Comparison of ENCODE assay signal across 8 cellular contexts in genomic region chr10:3785849-3786290, GRCh38. TPM values are rescaled to one million over a fixed set of nuclear protein-coding genes. Genes with fewer than 3 reads are reported as not detected.
DNase-seq lines count a peak whose midpoint lies in the region; ATAC-seq, FAIRE-seq and TF ChIP-seq lines count a peak whose summit lies in the region.

No MANE protein-coding gene starts in this region.

- peak overlapping the region; percentile 54 for H4K5ac ChIP-seq in H1 (ENCODE audit: insufficient read length, low read depth, low read length)

- H3K23me2 ChIP-seq in H1 (ENCODE audit: low read depth, low read length), result peaks cover 16% of the 10 kb centered on the region

- H2BK5ac ChIP-seq in H1 (ENCODE audit: low read depth, low read length), result peak overlapping the region; percentile 91

- peak overlapping the region; percentile 85 for H3K56ac ChIP-seq in H1 (replicated peaks; ENCODE audit: insufficient read length, low read depth, low read length)

- TF ChIP-seq EP300 in H1 (IDR thresholded peaks at IDR 0.05; ENCODE audit: borderline replicate concordance in 1 of 2, low read depth in 2 of 2, low read length in 2 of 2) (no peak), upper lobe of left lung (IDR thresholded peaks at IDR 0.05) (peak in 2 of 4 donors; percentile 4 to 46)

- no peak overlapping the region for H2BK20ac ChIP-seq in H1 (ENCODE audit: low read length)

- H3K36me3 ChIP-seq in GM06990 (ENCODE audit: control insufficient read depth, insufficient read depth, low read length) (peaks cover 7% of the 10 kb centered on the region), H1 (ENCODE audit: control insufficient read depth in 2 of 4, insufficient read depth in 4 of 4, low read length in 3 of 4) (peaks cover 5 to 11% (median 10%) of the 10 kb centered on the region in 4 experiments; a peak in 6 of 8 replicates), upper lobe of left lung (peaks cover 3 to 18% (median 11%) of the 10 kb centered on the region in 4 donors)

- CTCF ChIA-PET in H1 (lab: Charles Lee; ENCODE audit: partially characterized antibody), result no interaction called here

- H2BK12ac ChIP-seq in H1 (ENCODE audit: low read depth, low read length), result peak overlapping the region; percentile 88; the same call in 1 of the 2 replicates

- H3K18ac ChIP-seq in H1 (ENCODE audit: extremely low read depth, low read length), result peak overlapping the region; percentile 78; the same call in 1 of the 2 replicates

- FAIRE-seq in H1 (lab: Jason Lieb, UNC), result no peak

- peak overlapping the region; percentile 93 to 94 for H3K4me2 ChIP-seq in H1 (ENCODE audit: insufficient read depth in 1 of 2, low read depth in 2 of 2, low read length in 2 of 2)

- DNase-seq in GM06990 (ENCODE audit: extremely low read depth, insufficient read length), result no peak
- peak; percentile 52 for DNase-seq in UCSD-AML1 (lab: John Stamatoyannopoulos, UW; ENCODE audit: unreplicated experiment)
- peak in 1 of 2 experiments; percentile 70 for DNase-seq in H1 (ENCODE audit: low read depth in 1 of 2, low spot score in 2 of 2)
- DNase-seq in upper lobe of left lung, result no peak
- DNase-seq in GF-D8 (lab: John Stamatoyannopoulos, UW), result no peak
- no peak for DNase-seq in hippocampal formation (lab: John Stamatoyannopoulos, UW)

- POLR2A ChIA-PET in H1 (lab: Charles Lee; ENCODE audit: partially characterized antibody), result interaction anchor here (0.8 to 4.0 kb wide), 30 partner anchors 8 to 545 kb away, joined by 3 to 43 read pairs (median 4); no protein-coding TSS in a partner anchor

- H3K9me3 ChIP-seq in H1 (ENCODE audit: insufficient read depth in 2 of 2, low read depth in 1 of 2, low read length in 1 of 2), result no peaks in the 10 kb centered on the region
- no peaks in the 10 kb centered on the region for H3K9me3 ChIP-seq in mononuclear cell (ENCODE audit: low read depth, low read length)
- peaks cover 0 to 3% (median 0%) of the 10 kb centered on the region in 4 donors for H3K9me3 ChIP-seq in upper lobe of left lung

- H4K91ac ChIP-seq in H1 (replicated peaks; ENCODE audit: insufficient read length, low read length), result peak overlapping the region; percentile 71

- 4% methylated on average over 19 of the region's 19 CpGs; no CpG with 5 or more reads in 1 of the 2 experiments for WGBS in H1 (ENCODE audit: extremely low coverage in 1 of 2, insufficient coverage in 1 of 2, insufficient read length in 1 of 2, insufficient replicate concordance in 2 of 2, low coverage in 1 of 2, low lambda C conversion rate in 2 of 2, missing lambda C conversion rate in 1 of 2), 2 experiments
- 2 to 6% methylated on average over 17 to 19 of the region's 19 CpGs for WGBS in upper lobe of left lung, 2 donors

- H4K8ac ChIP-seq in H1 (ENCODE audit: extremely low read depth, insufficient read depth, low read length), result peak overlapping the region; percentile 99

- no peak overlapping the region for H2AFZ ChIP-seq in H1 (ENCODE audit: low read length)

- no peak overlapping the region for H3K23ac ChIP-seq in H1 (ENCODE audit: insufficient read length)

- H3K79me2 ChIP-seq in H1 (ENCODE audit: control insufficient read depth in 1 of 2, insufficient read depth in 2 of 2, low read length in 2 of 2), result peaks cover 6 to 38% of the 10 kb centered on the region in 2 experiments

- H2AK5ac ChIP-seq in H1 (ENCODE audit: low read depth, low read length), result no peak overlapping the region

- no peaks in the 10 kb centered on the region for H3K27me3 ChIP-seq in GM06990 (replicated peaks; ENCODE audit: control insufficient read depth, insufficient read depth, low read length)
- no peaks in the 10 kb centered on the region for H3K27me3 ChIP-seq in H1 (replicated peaks in 1 of 4; ENCODE audit: control insufficient read depth in 3 of 4, extremely low read depth in 1 of 4, insufficient read depth in 3 of 4, low read length in 3 of 4)
- H3K27me3 ChIP-seq in mononuclear cell (ENCODE audit: insufficient read depth, low read length), result no peaks in the 10 kb centered on the region
- no peaks in the 10 kb centered on the region for H3K27me3 ChIP-seq in upper lobe of left lung

- H3K14ac ChIP-seq in H1 (ENCODE audit: insufficient read length), result peak overlapping the region; percentile 73

- TF ChIP-seq RAD21 in H1 (IDR thresholded peaks at IDR 0.05 in 1 of 2, conservative IDR thresholded peaks at IDR 0.05 in 1 of 2; ENCODE audit: low read depth in 2 of 2, low read length in 2 of 2), result peak in 1 of 2 experiments; percentile 9; a peak in 1 of 4 replicates

- TF ChIP-seq CTCF in GM06990 (IDR thresholded peaks at IDR 0.05; ENCODE audit: insufficient read depth, low read length, poor library complexity, severe bottlenecking) (no peak), H1 (IDR thresholded peaks at IDR 0.05; ENCODE audit: control extremely low read depth in 1 of 3, insufficient read depth in 1 of 3, low read depth in 1 of 3, low read length in 3 of 3) (no peak), upper lobe of left lung (IDR thresholded peaks at IDR 0.05) (no peak)

- H3K4me1 ChIP-seq in H1 (replicated peaks in 1 of 4; ENCODE audit: control insufficient read depth in 3 of 4, insufficient read depth in 4 of 4, low read length in 3 of 4) (peaks cover 5 to 17% (median 12%) of the 10 kb centered on the region in 4 experiments), mononuclear cell (ENCODE audit: insufficient read depth, low read length) (peaks cover 25% of the 10 kb centered on the region), upper lobe of left lung (peaks cover 5 to 16% (median 10%) of the 10 kb centered on the region in 4 donors)

- peak overlapping the region; percentile 45 for H2BK120ac ChIP-seq in H1 (replicated peaks; ENCODE audit: low read depth, low read length)

- ATAC-seq in HG03139 (IDR thresholded peaks at IDR 0.05; ENCODE audit: unreplicated experiment) (peak; percentile 8), upper lobe of left lung (ENCODE audit: low FRiP score in 2 of 2) (peak; percentile 0)

- TF ChIP-seq POLR2A in H1 (IDR thresholded peaks at IDR 0.05; ENCODE audit: control extremely low read depth in 1 of 2, low read depth in 2 of 2, low read length in 2 of 2) (peak in 1 of 2 experiments; percentile 47; a peak in 1 of 3 replicates), upper lobe of left lung (IDR thresholded peaks at IDR 0.05) (no peak)

- H3K27ac ChIP-seq in H1 (ENCODE audit: low read depth, low read length) (peak overlapping the region; percentile 95), upper lobe of left lung (peak overlapping the region; percentile 100)

- no peak overlapping the region for H2BK15ac ChIP-seq in H1 (ENCODE audit: low read length)

- peaks cover 12% of the 10 kb centered on the region for H3K79me1 ChIP-seq in H1 (ENCODE audit: low read depth, low read length)

- H3K4me3 ChIP-seq in GM06990 (replicated peaks; ENCODE audit: low read depth, low read length) (peak overlapping the region; percentile 77), H1 (ENCODE audit: extremely low read depth in 1 of 4, insufficient read depth in 2 of 4, low read depth in 3 of 4, low read length in 4 of 4) (peak overlapping the region; percentile 51 to 82 (median 72)), mononuclear cell (ENCODE audit: low read length) (peak overlapping the region; percentile 62), upper lobe of left lung (peak overlapping the region; percentile 65 to 91 (median 71))

- peak overlapping the region; percentile 32 for H3K4ac ChIP-seq in H1 (replicated peaks; ENCODE audit: insufficient read length, low read depth, low read length)

- H3K9ac ChIP-seq in H1 (replicated peaks in 1 of 4; ENCODE audit: extremely low read depth in 1 of 4, low read depth in 3 of 4, low read length in 3 of 4), result peak overlapping the region; percentile 74 to 100 (median 86)

- H4K20me1 ChIP-seq in H1 (replicated peaks in 1 of 2; ENCODE audit: control insufficient read depth in 1 of 2, insufficient read depth in 2 of 2, low read length in 2 of 2), result peaks cover 17 to 22% of the 10 kb centered on the region in 2 experiments

TF ChIP-seq in H1, 55 proteins besides CTCF, POLR2A, EP300 and RAD21 (continues in another document):
- TF ChIP-seq E2F6 (IDR thresholded peaks at IDR 0.05) (no peak), MAX (IDR thresholded peaks at IDR 0.05) (peak; percentile 28; the same call in 1 of the 2 replicates), MAFK (IDR thresholded peaks at IDR 0.05; ENCODE audit: low read depth, low read length) (no peak), EGR1 (IDR thresholded peaks at IDR 0.05; ENCODE audit: borderline replicate concordance, low read depth, low read length) (no peak), TAF7 (optimal IDR thresholded peaks at IDR 0.05; ENCODE audit: borderline replicate concordance, low read depth, low read length) (no peak), SP2 (IDR thresholded peaks at IDR 0.05; ENCODE audit: low read length) (no peak), SP4 (IDR thresholded peaks at IDR 0.05; ENCODE audit: low read length) (no peak), NRF1 (IDR thresholded peaks at IDR 0.05; ENCODE audit: low read depth, low read length) (no peak), BRCA1 (IDR thresholded peaks at IDR 0.05; ENCODE audit: low read depth, low read length) (no peak), CHD1 (IDR thresholded peaks at IDR 0.05; ENCODE audit: low read depth, low read length) (no peak)

RNA-seq across cellular contexts. Expression of gene KLF6, which starts 0.9 kb away (rescaled TPM):
- 19.5 and 23.0 TPM in 2 replicates for total RNA-seq in H1 (2021; fragmentation: NEBNext Ultra II Directional; extraction: Animal tissue kit (Norgen Biotek cat#: 25700))
- polyA plus RNA-seq in H1 (2011; rRNA removed), result 5.7 and 10.1 TPM in 2 replicates
- 8.9 TPM for polyA plus RNA-seq in H1 (2011; cell fraction: cytosol; rRNA removed)
- polyA plus RNA-seq in H1 (2011; cell fraction: nucleus; rRNA removed), result 19.0 TPM
- 9.4 to 16.4 TPM (median 12.4 TPM) in 4 replicates for polyA plus RNA-seq in H1 (2012, experiment 1 of 2)
- polyA plus RNA-seq in H1 (2012, experiment 2 of 2), result 4.0 TPM
- polyA plus RNA-seq in H1 (2013, experiment 1 of 2), result 9.9 TPM
- 10.1 TPM for polyA plus RNA-seq in H1 (2013, experiment 2 of 2)
- polyA minus RNA-seq in H1 (2011; rRNA and poly(A)+ RNA removed), result 19.2 and 29.7 TPM in 2 replicates
- 9.5 TPM for polyA minus RNA-seq in H1 (2011; cell fraction: cytosol; rRNA and poly(A)+ RNA removed)
- polyA minus RNA-seq in H1 (2011; cell fraction: nucleus; rRNA and poly(A)+ RNA removed), result 108 TPM
- 606 TPM for total RNA-seq in mononuclear cell
- total RNA-seq in upper lobe of left lung, result 100 to 1,000 TPM; 164 to 439 (median 249) TPM
